In genomic region chr14:24556756-24557155, GRCh38 we compare ENCODE assay signal across 29 cellular contexts. TPM values are rescaled to one million over a fixed set of nuclear protein-coding genes. Genes with fewer than 3 reads are reported as not detected.
A peak's percentile ranks its signal among the peaks of the same experiment; 100 is the strongest.
DNase-seq lines count a peak whose midpoint lies in the region; ATAC-seq, FAIRE-seq and TF ChIP-seq lines count a peak whose summit lies in the region.
"Had no signal": no experiment of that assay in that cellular context is flagged by ENCODE, and none has a peak within 500 bp of the region (broad histone marks: within the 10 kb centered on the region; RNA-seq: fewer than 3 reads in every experiment).

No MANE protein-coding gene starts in this region.

- H3K27me3 ChIP-seq in keratinocyte (ENCODE audit: control insufficient read depth, extremely low read depth, insufficient read depth, low read length), result no peaks in the 10 kb centered on the region
- H3K27me3 ChIP-seq: suprapubic skin had no signal

- H4K20me1 ChIP-seq in keratinocyte (ENCODE audit: control insufficient read depth, extremely low read depth, insufficient read depth, low read length), result no peaks in the 10 kb centered on the region

- H3K4me2 ChIP-seq in keratinocyte (ENCODE audit: control insufficient read depth, extremely low read depth, insufficient read depth, low read depth, low read length), result no peak overlapping the region
- H3K4me2 ChIP-seq: A549, smooth muscle cell had no signal

- FAIRE-seq in keratinocyte (lab: Jason Lieb, UNC), result peak; percentile 48
- FAIRE-seq: A549, H1, K562 had no signal

- no peaks in the 10 kb centered on the region for H3K9me3 ChIP-seq in keratinocyte (ENCODE audit: control insufficient read depth, low read depth, low read length)
- H3K9me3 ChIP-seq: A549, suprapubic skin had no signal

- no peak overlapping the region for H3K9ac ChIP-seq in keratinocyte (ENCODE audit: control insufficient read depth, extremely low read depth, insufficient read depth, low read length)

- no peaks in the 10 kb centered on the region for H3K36me3 ChIP-seq in keratinocyte (ENCODE audit: control insufficient read depth in 2 of 2, extremely low read depth in 1 of 2, insufficient read depth in 2 of 2, low read length in 2 of 2)
- H3K36me3 ChIP-seq: suprapubic skin had no signal

- dilution Hi-C loops in keratinocyte (cut with MboI; ENCODE audit: extremely low pct_ligation_motif_present, low sequenced_read_pairs), result no loop called here

- TF ChIP-seq CTCF in keratinocyte (optimal IDR thresholded peaks at IDR 0.05 in 1 of 3, IDR thresholded peaks at IDR 0.05 in 1 of 3, conservative IDR thresholded peaks at IDR 0.05 in 1 of 3; ENCODE audit: extremely low read depth in 1 of 3, insufficient read depth in 2 of 3, low read length in 3 of 3), result no peak

- H3K27ac ChIP-seq in keratinocyte (ENCODE audit: control insufficient read depth, insufficient read depth, low read length), result no peak overlapping the region
- H3K27ac ChIP-seq: A549, C4-2B, suprapubic skin had no signal

- DNase-seq in Caki2 (ENCODE audit: low read depth) (peak; percentile 27), LHCN-M2 (ENCODE audit: low read depth) (peak; percentile 31), astrocyte of the hippocampus (ENCODE audit: low read depth, low spot score) (peak; percentile 60), keratinocyte (ENCODE audit: low read depth, low spot score) (no peak), NCI-H82 (lab: John Stamatoyannopoulos, UW) (no peak)
- no peak for DNase-seq in activated CD8-positive, alpha-beta memory T cell treated with anti-CD3 and anti-CD28 coated beads, Interleukin-2, amount 50 U/mL, for 48 hours
- DNase-seq: activated CD4-positive, alpha-beta T cell treated with anti-CD3 and anti-CD28 coated beads, Interleukin-2, amount 10 ng/mL, durations not matched to agents 24 days and 14 days; activated naive CD4-positive, alpha-beta T cell; anterior cingulate cortex; DMS153; endodermal cell; left colon; NCI-H1092; NCI-H2107; NCI-H526 treated with DMSO at 0.1 percent for 48 hours; OCI-M1; stimulated activated CD4-positive, alpha-beta T cell treated with anti-CD3 and anti-CD28 coated beads, Interleukin-4, amount 100 ng/mL, for 4 hours had no signal

- no peaks in the 10 kb centered on the region for H3K9me1 ChIP-seq in keratinocyte (ENCODE audit: control insufficient read depth, extremely low read depth, insufficient read depth, low read length)

- no peak overlapping the region for H2AFZ ChIP-seq in keratinocyte (ENCODE audit: control insufficient read depth, low read length)

- H3K4me3 ChIP-seq in keratinocyte (ENCODE audit: control insufficient read depth in 2 of 3, extremely low read depth in 1 of 3, insufficient read depth in 2 of 3, low read depth in 1 of 3, low read length in 3 of 3), result no peak overlapping the region
- H3K4me3 ChIP-seq: A549, K562, smooth muscle cell, suprapubic skin had no signal

- no peak for ATAC-seq in SK-N-SH treated with all-trans-retinoic acid at 6 μM for 48 hours
- no peak for ATAC-seq in GM19467 (IDR thresholded peaks at IDR 0.05; ENCODE audit: unreplicated experiment)
- ATAC-seq: A549, K562, left colon had no signal

- in situ Hi-C loops in Caki2 (cut with HindIII; ENCODE audit: low pct_unique_long_range_greater_than_20kb, low sequenced_read_pairs), result no loop called here

- H3K79me2 ChIP-seq in keratinocyte (ENCODE audit: control insufficient read depth, insufficient read depth, low read length), result no peaks in the 10 kb centered on the region

- H3K4me1 ChIP-seq in keratinocyte (ENCODE audit: control insufficient read depth, extremely low read depth, insufficient read depth, low read length), result peaks cover 7% of the 10 kb centered on the region
- H3K4me1 ChIP-seq: A549, suprapubic skin had no signal

TF ChIP-seq in SK-N-SH treated with all-trans-retinoic acid at 6 μM for 48 hours, 23 proteins besides CTCF, POLR2A, EP300 and RAD21:
- no peak for TF ChIP-seq POU6F1 (CRISPR knock-in tag; IDR thresholded peaks at IDR 0.05; ENCODE audit: borderline replicate concordance, low read depth)
- no peak for TF ChIP-seq ZC3H10 (CRISPR knock-in tag; IDR thresholded peaks at IDR 0.05)
- TF ChIP-seq ESRRG (CRISPR knock-in tag; IDR thresholded peaks at IDR 0.05), result no peak
- no peak for TF ChIP-seq RARB (CRISPR knock-in tag; IDR thresholded peaks at IDR 0.05)
- no peak for TF ChIP-seq ZNF8 (CRISPR knock-in tag; IDR thresholded peaks at IDR 0.05)
- TF ChIP-seq TOX (CRISPR knock-in tag; IDR thresholded peaks at IDR 0.05; ENCODE audit: borderline replicate concordance), result no peak
- no peak for TF ChIP-seq CREB5 (CRISPR knock-in tag; IDR thresholded peaks at IDR 0.05; ENCODE audit: low read depth)

RNA-seq across cellular contexts. Expression of gene CTSG, which starts 19.3 kb away (rescaled TPM):
- not detected in 2 replicates for total RNA-seq in Caki2 (2014; rRNA removed; shearing (Covaris generic); ENCODE audit: low replicate concordance)
- total RNA-seq in LHCN-M2 (2014; rRNA removed), result not detected in 2 replicates
- not detected for polyA plus RNA-seq in LHCN-M2 (2012)
- not detected in 3 replicates for polyA plus RNA-seq in keratinocyte
- not detected for polyA plus RNA-seq in keratinocyte (2011; ENCODE audit: low read depth)
- polyA plus RNA-seq in keratinocyte (2011; cell fraction: cytosol; rRNA removed), result not detected in 2 replicates
- polyA plus RNA-seq in keratinocyte (2011; cell fraction: nucleus; rRNA removed), result not detected in 2 replicates
- not detected in 2 replicates for polyA plus RNA-seq in keratinocyte (2012; ENCODE audit: low replicate concordance)
- polyA minus RNA-seq in keratinocyte, result not detected in 3 replicates
- polyA minus RNA-seq in keratinocyte (2011; cell fraction: cytosol; rRNA and poly(A)+ RNA removed), result not detected
- not detected in 2 replicates for polyA minus RNA-seq in keratinocyte (2011; cell fraction: nucleus; rRNA and poly(A)+ RNA removed)
- total RNA-seq: activated CD4-positive, alpha-beta T cell treated with anti-CD3 and anti-CD28 coated beads, Interleukin-2, amount 10 ng/mL, durations not matched to agents 24 days and 14 days; endodermal cell; fibroblast of villous mesenchyme; H1; K562; mesothelial cell of epicardium; progenitor cell of endocrine pancreas; smooth muscle cell had no signal
- polyA plus RNA-seq: A549, H1, K562, neural cell, smooth muscle cell had no signal

RNA-seq across cellular contexts. Expression of gene CMA1, which starts 48.7 kb away (rescaled TPM):
- total RNA-seq in Caki2 (2014; rRNA removed; shearing (Covaris generic); ENCODE audit: low replicate concordance), result not detected in 2 replicates
- total RNA-seq in LHCN-M2 (2014; rRNA removed), result not detected in 2 replicates
- polyA plus RNA-seq in LHCN-M2 (2012), result not detected
- polyA plus RNA-seq in keratinocyte, result not detected in 3 replicates
- not detected for polyA plus RNA-seq in keratinocyte (2011; ENCODE audit: low read depth)
- polyA plus RNA-seq in keratinocyte (2011; cell fraction: cytosol; rRNA removed), result not detected in 2 replicates
- not detected in 2 replicates for polyA plus RNA-seq in keratinocyte (2011; cell fraction: nucleus; rRNA removed)
- not detected in 2 replicates for polyA plus RNA-seq in keratinocyte (2012; ENCODE audit: low replicate concordance)
- polyA minus RNA-seq in keratinocyte, result not detected in 3 replicates
- polyA minus RNA-seq in keratinocyte (2011; cell fraction: cytosol; rRNA and poly(A)+ RNA removed), result not detected
- not detected in 2 replicates for polyA minus RNA-seq in keratinocyte (2011; cell fraction: nucleus; rRNA and poly(A)+ RNA removed)
- total RNA-seq: activated CD4-positive, alpha-beta T cell treated with anti-CD3 and anti-CD28 coated beads, Interleukin-2, amount 10 ng/mL, durations not matched to agents 24 days and 14 days; endodermal cell; fibroblast of villous mesenchyme; H1; K562; mesothelial cell of epicardium; progenitor cell of endocrine pancreas; smooth muscle cell; suprapubic skin had no signal
- polyA plus RNA-seq: A549, H1, K562, neural cell, smooth muscle cell had no signal

RNA-seq across cellular contexts. Expression of gene GZMH, which starts 52.7 kb away (rescaled TPM):
- total RNA-seq in Caki2 (2014; rRNA removed; shearing (Covaris generic); ENCODE audit: low replicate concordance), result not detected in 2 replicates
- not detected in 2 replicates for total RNA-seq in LHCN-M2 (2014; rRNA removed)
- polyA plus RNA-seq in LHCN-M2 (2012), result not detected
- polyA plus RNA-seq in keratinocyte, result 0.14 TPM in 1 of 3 replicates, not detected in the others
- not detected for polyA plus RNA-seq in keratinocyte (2011; ENCODE audit: low read depth)
- not detected in 2 replicates for polyA plus RNA-seq in keratinocyte (2011; cell fraction: cytosol; rRNA removed)
- polyA plus RNA-seq in keratinocyte (2011; cell fraction: nucleus; rRNA removed), result not detected in 2 replicates
- polyA plus RNA-seq in keratinocyte (2012; ENCODE audit: low replicate concordance), result not detected in 2 replicates
- polyA minus RNA-seq in keratinocyte, result not detected in 3 replicates
- polyA minus RNA-seq in keratinocyte (2011; cell fraction: cytosol; rRNA and poly(A)+ RNA removed), result not detected
- polyA minus RNA-seq in keratinocyte (2011; cell fraction: nucleus; rRNA and poly(A)+ RNA removed), result not detected in 2 replicates
- total RNA-seq: endodermal cell, fibroblast of villous mesenchyme, H1, K562, left colon, mesothelial cell of epicardium, progenitor cell of endocrine pancreas, smooth muscle cell, suprapubic skin had no signal
- polyA plus RNA-seq: A549, H1, K562, neural cell, smooth muscle cell had no signal

Comparison
In these comparisons a context has a peak if more than half of its experiments do, and no peak if none do; other contexts are left out.
1. DNase-seq: peak in Caki2 (single experiment), LHCN-M2 (single experiment) and astrocyte of the hippocampus (single experiment); none in keratinocyte (single experiment), NCI-H82 (single experiment) and activated CD8-positive, alpha-beta memory T cell treated with anti-CD3 and anti-CD28 coated beads, Interleukin-2, amount 50 U/mL, for 48 hours (single experiment).